Comparison of ENCODE assay signal across 19 cellular contexts in the genomic region with DNA sequence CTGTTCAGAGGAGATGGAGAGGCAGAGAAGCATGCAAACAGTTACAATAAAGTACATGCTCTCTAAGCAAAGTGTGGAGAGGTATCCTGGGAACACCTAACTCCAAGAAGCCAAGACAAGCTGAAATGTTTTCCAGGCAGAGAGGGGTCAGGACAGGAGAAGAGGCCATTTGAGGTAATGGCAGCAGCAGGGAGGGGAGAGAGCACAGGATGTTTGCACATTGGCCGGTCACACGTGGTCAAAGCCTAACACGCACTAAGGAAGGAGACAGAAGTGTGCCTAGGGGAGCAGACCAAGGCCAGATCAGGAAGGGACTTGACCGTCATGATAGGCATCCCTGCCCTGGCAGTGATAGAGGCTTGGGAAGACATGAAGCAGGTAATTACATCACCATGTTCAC.
A peak's percentile ranks its signal among the peaks of the same experiment; 100 is the strongest.
DNase-seq lines count a peak whose midpoint lies in the region; ATAC-seq and TF ChIP-seq lines count a peak whose summit lies in the region.
"Had no signal": no experiment of that assay in that cellular context is flagged by ENCODE, and none has a peak within 500 bp of the region (broad histone marks: within the 10 kb centered on the region; RNA-seq: fewer than 3 reads in every experiment).

No MANE protein-coding gene starts in this region.

- H3K4me1 ChIP-seq in vagina, result no peaks in the 10 kb centered on the region
- H3K4me1 ChIP-seq in upper lobe of left lung, result no peaks in the 10 kb centered on the region

- H3K9me3 ChIP-seq in vagina (no peaks in the 10 kb centered on the region), upper lobe of left lung (no peaks in the 10 kb centered on the region)
- H3K9me3 ChIP-seq: BLaER1 treated with 17β-estradiol and CSF1 and Interleukin-3, amounts not matched to agents 10 nM and 100 nM had no signal

- no peak overlapping the region for H3K4me3 Mint-ChIP-seq in nephron
- no peak overlapping the region for H3K4me3 Mint-ChIP-seq in type B pancreatic cell
- H3K4me3 Mint-ChIP-seq: CD4-positive, alpha-beta memory T cell; H9; HFFc6 had no signal

- 43 to 78% methylated on average over 4 of the region's 4 CpGs for WGBS in upper lobe of left lung, 2 donors

- TF ChIP-seq POLR2A in vagina (IDR thresholded peaks at IDR 0.05), result no peak
- no peak for TF ChIP-seq POLR2A in upper lobe of left lung (IDR thresholded peaks at IDR 0.05)

- no peak overlapping the region for H3K27ac ChIP-seq in vagina
- no peak overlapping the region for H3K27ac ChIP-seq in upper lobe of left lung
- H3K27ac ChIP-seq: 22Rv1 had no signal

- H3K27ac Mint-ChIP-seq in nephron (peak overlapping the region in 2 of 3 experiments; percentile 42 to 86), type B pancreatic cell (peak overlapping the region; percentile 21)
- H3K27ac Mint-ChIP-seq: CD4-positive, alpha-beta memory T cell; H9; HFFc6 had no signal

- no peak for ATAC-seq in upper lobe of left lung (ENCODE audit: low FRiP score in 2 of 2)

- intact Hi-C loops in vagina (cut with DNase I), result no loop called here

- H3K4me1 Mint-ChIP-seq in nephron (no peaks in the 10 kb centered on the region), type B pancreatic cell (ENCODE audit: unreplicated experiment) (peaks cover 25% of the 10 kb centered on the region)
- H3K4me1 Mint-ChIP-seq: H9 had no signal

- DNase-seq in DMS53 (lab: John Stamatoyannopoulos, UW), result peak; percentile 13
- DNase-seq in DMS53 treated with DMSO at 0.1 percent for 48 hours (lab: John Stamatoyannopoulos, UW; ENCODE audit: unreplicated experiment), result no peak
- peak; percentile 60 for DNase-seq in epithelial cell of proximal tubule (ENCODE audit: low read depth)
- DNase-seq in type B pancreatic cell (ENCODE audit: extremely low spot score, unreplicated experiment), result no peak
- DNase-seq in vagina (ENCODE audit: extremely low spot score in 2 of 2), result no peak
- DNase-seq in upper lobe of left lung, result no peak
- DNase-seq in NCI-H1105 (lab: John Stamatoyannopoulos, UW), result no peak
- DNase-seq: CD4-positive, alpha-beta memory T cell; H9; HFFc6; KG1; NCI-H1092; NCI-H2081; NCI-H2171 treated with DMSO at 0.1 percent for 48 hours; NCI-H526 treated with DMSO at 0.1 percent for 48 hours; Right ventricle myocardium superior had no signal

- no peak overlapping the region for H3K4me3 ChIP-seq in epithelial cell of proximal tubule (ENCODE audit: low read depth, low read length)
- H3K4me3 ChIP-seq in vagina, result no peak overlapping the region
- H3K4me3 ChIP-seq in upper lobe of left lung, result no peak overlapping the region
- H3K4me3 ChIP-seq: BLaER1 treated with 17β-estradiol and CSF1 and Interleukin-3, amounts not matched to agents 10 nM and 100 nM had no signal

- H3K27me3 ChIP-seq in vagina (no peaks in the 10 kb centered on the region), upper lobe of left lung (no peaks in the 10 kb centered on the region)
- H3K27me3 ChIP-seq: BLaER1 treated with 17β-estradiol and CSF1 and Interleukin-3, amounts not matched to agents 10 nM and 100 nM had no signal

- peaks cover 46% of the 10 kb centered on the region for H3K36me3 Mint-ChIP-seq in nephron (ENCODE audit: low read depth)
- H3K36me3 Mint-ChIP-seq in type B pancreatic cell, result peaks cover 41% of the 10 kb centered on the region
- H3K36me3 Mint-ChIP-seq: CD4-positive, alpha-beta memory T cell had no signal

- no peaks in the 10 kb centered on the region for H3K9me3 Mint-ChIP-seq in nephron
- no peaks in the 10 kb centered on the region for H3K9me3 Mint-ChIP-seq in type B pancreatic cell
- H3K9me3 Mint-ChIP-seq: H9 had no signal

- H3K36me3 ChIP-seq in vagina, result no peaks in the 10 kb centered on the region
- no peaks in the 10 kb centered on the region for H3K36me3 ChIP-seq in upper lobe of left lung
- H3K36me3 ChIP-seq: BLaER1 treated with 17β-estradiol and CSF1 and Interleukin-3, amounts not matched to agents 10 nM and 100 nM had no signal

- H3K27me3 Mint-ChIP-seq in nephron (ENCODE audit: low read depth) (no peaks in the 10 kb centered on the region), type B pancreatic cell (no peaks in the 10 kb centered on the region)

- TF ChIP-seq CTCF in epithelial cell of proximal tubule (conservative IDR thresholded peaks at IDR 0.05; ENCODE audit: low read depth, low read length) (no peak), nephron (IDR thresholded peaks at IDR 0.05; ENCODE audit: unreplicated experiment in 3 of 3) (no peak), type B pancreatic cell (conservative IDR thresholded peaks at IDR 0.05) (no peak), vagina (IDR thresholded peaks at IDR 0.05) (no peak), upper lobe of left lung (IDR thresholded peaks at IDR 0.05) (no peak)

- TF ChIP-seq EP300 in upper lobe of left lung (IDR thresholded peaks at IDR 0.05), result no peak

Comparison
In these comparisons a context has a peak if more than half of its experiments do, and no peak if none do; other contexts are left out.
1. DNase-seq: peak in DMS53 (single experiment) and epithelial cell of proximal tubule (single experiment); none in DMS53 treated with DMSO at 0.1 percent for 48 hours (single experiment), type B pancreatic cell (single experiment), vagina (0 of 2), upper lobe of left lung (0 of 2) and NCI-H1105 (single experiment).